In the genomic region with DNA sequence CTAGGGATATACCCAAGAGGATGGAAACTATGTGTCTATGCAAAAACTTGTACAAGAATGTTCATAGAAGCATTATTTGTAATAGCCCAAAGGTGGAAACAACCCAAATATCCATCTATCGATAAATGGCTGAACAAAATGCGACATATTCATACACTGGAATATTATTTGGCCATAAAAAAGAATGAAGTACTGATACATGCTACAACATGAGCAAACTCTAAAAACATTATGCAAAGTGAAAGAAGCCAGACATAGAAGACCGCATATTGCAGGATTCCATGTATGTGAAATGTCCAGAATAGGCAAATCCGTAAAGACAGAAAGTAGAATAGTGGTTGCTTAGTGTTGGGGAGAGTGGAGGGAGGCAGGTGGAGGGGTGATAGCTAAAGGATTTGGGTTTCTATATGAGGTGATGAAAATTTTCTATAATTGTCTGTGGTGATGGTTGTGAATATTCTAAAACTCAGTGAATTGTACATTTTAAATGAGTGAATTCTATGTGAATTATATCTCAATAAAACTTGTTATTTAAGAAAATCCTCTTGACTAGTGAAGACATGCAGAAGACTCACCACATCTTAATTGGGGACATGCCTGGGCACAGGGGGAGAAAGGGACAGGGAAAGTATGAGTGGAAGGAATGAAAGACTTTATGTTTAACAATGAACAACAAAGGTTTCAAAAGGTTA, we compare ENCODE assay signal across 11 cellular contexts. TPM values are rescaled to one million over a fixed set of nuclear protein-coding genes. Genes with fewer than 3 reads are reported as not detected.
A peak's percentile ranks its signal among the peaks of the same experiment; 100 is the strongest.
DNase-seq lines count a peak whose midpoint lies in the region; ATAC-seq, FAIRE-seq and TF ChIP-seq lines count a peak whose summit lies in the region.
"Had no signal": no experiment of that assay in that cellular context is flagged by ENCODE, and none has a peak within 500 bp of the region (broad histone marks: within the 10 kb centered on the region; RNA-seq: fewer than 3 reads in every experiment).

No MANE protein-coding gene starts in this region.

- intact Hi-C loops in A673 (cut with micrococcal nuclease; ENCODE audit: unreplicated experiment): loop anchor here (1.0 to 2.0 kb wide), 2 partner anchors 67 to 140 kb away; a partner anchor contains a TSS
- intact Hi-C loops in MCF 10A (cut with micrococcal nuclease): loop anchor here (1.0 to 2.0 kb wide), 6 partner anchors 27 to 287 kb away; no protein-coding TSS in a partner anchor
- intact Hi-C loops in lower leg skin (cut with DNase I; ENCODE audit: low total_unique reads): loop anchor here (2.0 to 10.0 kb wide), 2 partner anchors 143 to 291 kb away; no protein-coding TSS in a partner anchor
- intact Hi-C loops in mucosa of descending colon (cut with DNase I, micrococcal nuclease): loop anchor here (2.0 to 10.0 kb wide), 2 partner anchors 61 to 139 kb away; no protein-coding TSS in a partner anchor

- no peak for TF ChIP-seq POLR2A in lower leg skin (IDR thresholded peaks at IDR 0.05)

- TF ChIP-seq CTCF in A673 (conservative IDR thresholded peaks at IDR 0.05; ENCODE audit: low read depth, low read length): no peak
- no peak for TF ChIP-seq CTCF in MCF 10A (IDR thresholded peaks at IDR 0.05; ENCODE audit: unreplicated experiment)
- no peak for TF ChIP-seq CTCF in osteoblast (IDR thresholded peaks at IDR 0.05; ENCODE audit: extremely low read depth, low read depth, low read length)
- TF ChIP-seq CTCF in lower leg skin (IDR thresholded peaks at IDR 0.05): no peak
- no peak for TF ChIP-seq CTCF in mucosa of descending colon (IDR thresholded peaks at IDR 0.05)

- H3K4me1 ChIP-seq in A673 (ENCODE audit: insufficient read depth, low read length, poor library complexity, severe bottlenecking) (peaks cover 37% of the 10 kb centered on the region), osteoblast (ENCODE audit: insufficient read depth, low read length) (peaks cover 49% of the 10 kb centered on the region), mucosa of descending colon (ENCODE audit: low read depth) (peaks cover 3% of the 10 kb centered on the region)

- no peak overlapping the region for H3K4me3 Mint-ChIP-seq in MCF 10A (ENCODE audit: unreplicated experiment)
- H3K4me3 Mint-ChIP-seq: central memory CD8-positive, alpha-beta T cell had no signal

- DNase-seq in A673 (ENCODE audit: low spot score) (no peak), GM19239 (ENCODE audit: insufficient read length, low spot score) (no peak), MCF 10A (ENCODE audit: unreplicated experiment) (no peak), osteoblast (ENCODE audit: insufficient read length, low spot score, missing footprints) (no peak), lower leg skin (ENCODE audit: low spot score in 2 of 2) (no peak), NCI-H774 (lab: John Stamatoyannopoulos, UW) (no peak), mucosa of descending colon (no peak)
- DNase-seq: NCI-H1105 treated with DMSO at 0.1 percent for 48 hours had no signal

- no peaks in the 10 kb centered on the region for H3K27me3 Mint-ChIP-seq in MCF 10A (ENCODE audit: insufficient read depth, unreplicated experiment)
- H3K27me3 Mint-ChIP-seq: central memory CD8-positive, alpha-beta T cell had no signal

- POLR2A ChIA-PET in A673 (lab: Charles Lee; ENCODE audit: low non-redundant PET) (no interaction called here), MCF 10A (lab: Yijun Ruan, JAX) (interaction anchor here (0.7 to 6.6 kb wide), 22 partner anchors 8 to 431 kb away, joined by 3 to 65 read pairs (median 6); a partner anchor contains a TSS)

- H3K27me3 ChIP-seq in A673 (replicated peaks; ENCODE audit: insufficient read depth, low read depth, low read length, poor library complexity): no peaks in the 10 kb centered on the region
- H3K27me3 ChIP-seq in osteoblast (ENCODE audit: insufficient read depth, low read length): no peaks in the 10 kb centered on the region

- H3K4me2 ChIP-seq in osteoblast (ENCODE audit: insufficient read depth, low read length): no peak overlapping the region

- 95 to 96% methylated on average over 4 of the region's 4 CpGs for WGBS in lower leg skin, 2 donors

- peaks cover 94% of the 10 kb centered on the region for H3K79me2 ChIP-seq in osteoblast (ENCODE audit: insufficient read depth, low read length)

- peaks cover 30% of the 10 kb centered on the region for H3K4me1 Mint-ChIP-seq in MCF 10A (ENCODE audit: insufficient read depth, unreplicated experiment)

- H2AFZ ChIP-seq in osteoblast (ENCODE audit: low read length): no peak overlapping the region

- H3K9me3 Mint-ChIP-seq in MCF 10A (ENCODE audit: unreplicated experiment): no peaks in the 10 kb centered on the region
- H3K9me3 Mint-ChIP-seq: central memory CD8-positive, alpha-beta T cell had no signal

- H3K9me3 ChIP-seq in A673 (ENCODE audit: low read depth, low read length, poor library complexity, severe bottlenecking) (no peaks in the 10 kb centered on the region), osteoblast (ENCODE audit: low read depth, low read length) (no peaks in the 10 kb centered on the region), mucosa of descending colon (no peaks in the 10 kb centered on the region)

- peaks cover 14% of the 10 kb centered on the region for H3K36me3 Mint-ChIP-seq in MCF 10A (ENCODE audit: insufficient read depth, unreplicated experiment)

- CTCF ChIA-PET in A673 (lab: Charles Lee) (interaction anchor here (0.5 to 1.7 kb wide), 2 partner anchors 138 to 140 kb away, joined by 8 to 17 read pairs; no protein-coding TSS in a partner anchor), MCF 10A (lab: Yijun Ruan, JAX) (interaction anchor here (0.7 to 12.5 kb wide), 23 partner anchors 10 to 287 kb away, joined by 3 to 296 read pairs (median 6); no protein-coding TSS in a partner anchor)

- H3K27ac Mint-ChIP-seq in MCF 10A (ENCODE audit: low read depth, unreplicated experiment): peak overlapping the region; percentile 92

- ATAC-seq in GM21381 (IDR thresholded peaks at IDR 0.05; ENCODE audit: unreplicated experiment) (no peak), mucosa of descending colon (no peak)

- H3K36me3 ChIP-seq in A673 (ENCODE audit: insufficient read depth, low read length, poor library complexity, severe bottlenecking) (peaks cover 6% of the 10 kb centered on the region), osteoblast (ENCODE audit: insufficient read depth, low read length) (peaks cover 36% of the 10 kb centered on the region), mucosa of descending colon (ENCODE audit: low read depth) (no peaks in the 10 kb centered on the region)

- H3K4me3 ChIP-seq in A673 (ENCODE audit: low read depth, low read length, poor library complexity, severe bottlenecking) (no peak overlapping the region), osteoblast (ENCODE audit: insufficient read depth, low read length) (no peak overlapping the region), lower leg skin (ENCODE audit: low read depth, poor library complexity, severe bottlenecking) (no peak overlapping the region), mucosa of descending colon (no peak overlapping the region)

- no TSS peak for BruUV-seq in A673 (replicated peaks; lab: Mats Ljungman, UMichigan)
- BruUV-seq in MCF 10A (replicated peaks; lab: Mats Ljungman, UMichigan): no TSS peak

- peak overlapping the region; percentile 20 for H3K27ac ChIP-seq in A673 (ENCODE audit: low read depth, low read length, poor library complexity, severe bottlenecking)
- peak overlapping the region; percentile 84 for H3K27ac ChIP-seq in osteoblast (ENCODE audit: low read depth, low read length)

- peak; percentile 44 for FAIRE-seq in GM19239 (lab: Jason Lieb, UNC)
- FAIRE-seq: D721Med had no signal

- peaks cover 30% of the 10 kb centered on the region for H4K20me1 ChIP-seq in osteoblast (ENCODE audit: insufficient read depth, low read length)

RNA-seq across cellular contexts. Expression of a gene that starts 29.8 kb away (rescaled TPM):
- total RNA-seq in A673 (2021) (0.34 and 0.35 TPM in 2 replicates), MCF 10A (2022) (0.86 and 1.2 TPM in 2 replicates), osteoblast (1.1 and 1.2 TPM in 2 replicates), lower leg skin (1 to 10 TPM; 1.2 to 4.6 (median 3.0) TPM), mucosa of descending colon (1 to 10 TPM; 3.3 to 6.5 (median 6.0) TPM)
